ENCODE assay signal across 1 cellular context in the genomic region with DNA sequence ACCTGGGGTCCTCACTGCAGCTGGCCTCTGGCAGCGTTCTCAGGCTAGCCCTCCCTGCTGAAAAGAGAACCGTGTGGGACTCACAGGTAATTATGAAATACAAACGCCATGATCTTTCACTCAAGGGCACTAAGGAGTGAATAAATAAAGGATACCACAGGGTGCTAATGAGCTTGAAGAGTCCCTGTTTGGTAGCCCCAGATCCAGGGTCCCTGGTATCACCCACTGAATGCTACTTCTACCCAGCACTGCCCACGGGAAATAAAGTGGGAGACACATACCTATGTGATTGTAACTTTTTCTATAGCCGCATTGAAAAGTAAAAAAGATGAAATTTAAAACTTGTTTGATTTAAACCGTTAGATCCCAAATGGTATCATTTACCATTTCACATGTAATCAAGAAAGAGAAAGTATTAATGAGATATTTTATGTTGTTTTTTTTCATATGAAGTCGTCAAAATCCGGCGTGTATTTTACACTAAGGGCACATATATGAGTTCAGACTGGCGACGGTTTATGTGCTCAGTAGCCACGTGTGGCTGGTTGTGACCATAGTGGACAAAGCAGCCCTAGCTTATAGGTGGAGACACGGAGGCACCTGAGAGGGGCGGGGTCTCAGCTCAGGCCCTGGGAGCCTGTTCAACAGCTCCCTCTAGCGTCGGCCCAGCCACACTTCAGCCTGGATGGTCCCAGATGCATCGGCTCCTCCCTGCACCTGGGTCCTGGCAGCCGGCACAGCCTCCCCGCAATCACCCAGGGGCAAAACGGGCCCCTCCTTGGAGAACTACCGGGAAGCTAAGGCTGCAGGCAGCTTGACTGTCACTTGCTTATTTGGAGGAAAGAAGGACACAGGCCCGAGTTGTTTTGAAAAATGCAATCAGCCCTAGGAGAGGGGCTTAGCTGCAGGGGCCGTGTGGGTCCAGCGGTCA.
TF ChIP-seq lines count a peak whose summit lies in the region.

No MANE protein-coding gene starts in this region.

TF ChIP-seq in K562, 482 proteins besides CTCF, POLR2A, EP300 and RAD21 (continued from another document and continues in another):
- 0 out of 2 replicates have a peak, but pooled peaks have one; percentile 28 for TF ChIP-seq TSHZ1 (CRISPR knock-in tag; IDR thresholded peaks at IDR 0.05)
- peak; percentile 65; the same call in 1 of the 2 replicates for TF ChIP-seq ZBTB7A (IDR thresholded peaks at IDR 0.05; ENCODE audit: borderline replicate concordance, control insufficient read depth, low read depth, low read length)
- TF ChIP-seq GMEB1 (CRISPR knock-in tag; IDR thresholded peaks at IDR 0.05), result no peak
- peak; percentile 22; the same call in 1 of the 2 replicates for TF ChIP-seq MYNN (IDR thresholded peaks at IDR 0.05)
- TF ChIP-seq MYNN (CRISPR knock-in tag; IDR thresholded peaks at IDR 0.05), result no peak
- TF ChIP-seq HDGF (IDR thresholded peaks at IDR 0.05), result no peak
- TF ChIP-seq SMC3 (conservative IDR thresholded peaks at IDR 0.05; ENCODE audit: insufficient read depth, low read depth, low read length), result peak; percentile 92
- TF ChIP-seq MAZ (CRISPR knock-in tag; conservative IDR thresholded peaks at IDR 0.05 in 1 of 2, IDR thresholded peaks at IDR 0.05 in 1 of 2), result peak; percentile 23 to 71; a peak in 2 of 4 replicates
- TF ChIP-seq CREM (IDR thresholded peaks at IDR 0.05; ENCODE audit: low read depth), result peak; percentile 61
- peak; percentile 2; the same call in 1 of the 2 replicates for TF ChIP-seq ETV5 (CRISPR knock-in tag; IDR thresholded peaks at IDR 0.05; ENCODE audit: low read depth)
- TF ChIP-seq CSDE1 (IDR thresholded peaks at IDR 0.05), result peak in 1 of 2 experiments; percentile 62; a peak in 1 of 4 replicates
- peak; percentile 16; the same call in 1 of the 2 replicates for TF ChIP-seq ATF7 (IDR thresholded peaks at IDR 0.05)
- TF ChIP-seq ZNF253 (CRISPR knock-in tag; conservative IDR thresholded peaks at IDR 0.05), result no peak
- TF ChIP-seq POU5F1 (IDR thresholded peaks at IDR 0.05; ENCODE audit: borderline replicate concordance, low read depth, low read length, partially characterized antibody), result no peak
- TF ChIP-seq SOX6 (IDR thresholded peaks at IDR 0.05), result no peak
- TF ChIP-seq TEAD1 (CRISPR knock-in tag; IDR thresholded peaks at IDR 0.05), result no peak
- no peak for TF ChIP-seq POLR2H (tag; IDR thresholded peaks at IDR 0.05; ENCODE audit: low read depth)
- TF ChIP-seq NFRKB (IDR thresholded peaks at IDR 0.05; ENCODE audit: low read depth), result peak; percentile 34; the same call in 1 of the 2 replicates
- no peak for TF ChIP-seq SMARCB1 (IDR thresholded peaks at IDR 0.05; ENCODE audit: insufficient read length, low read depth)
- TF ChIP-seq CHD1 (IDR thresholded peaks at IDR 0.05; ENCODE audit: low read length), result no peak
- TF ChIP-seq HDAC3 (IDR thresholded peaks at IDR 0.05; ENCODE audit: borderline replicate concordance, partially characterized antibody), result no peak
- TF ChIP-seq BHLHE40 (IDR thresholded peaks at IDR 0.05; ENCODE audit: low read length), result peak; percentile 73
- TF ChIP-seq, protein P1, sequence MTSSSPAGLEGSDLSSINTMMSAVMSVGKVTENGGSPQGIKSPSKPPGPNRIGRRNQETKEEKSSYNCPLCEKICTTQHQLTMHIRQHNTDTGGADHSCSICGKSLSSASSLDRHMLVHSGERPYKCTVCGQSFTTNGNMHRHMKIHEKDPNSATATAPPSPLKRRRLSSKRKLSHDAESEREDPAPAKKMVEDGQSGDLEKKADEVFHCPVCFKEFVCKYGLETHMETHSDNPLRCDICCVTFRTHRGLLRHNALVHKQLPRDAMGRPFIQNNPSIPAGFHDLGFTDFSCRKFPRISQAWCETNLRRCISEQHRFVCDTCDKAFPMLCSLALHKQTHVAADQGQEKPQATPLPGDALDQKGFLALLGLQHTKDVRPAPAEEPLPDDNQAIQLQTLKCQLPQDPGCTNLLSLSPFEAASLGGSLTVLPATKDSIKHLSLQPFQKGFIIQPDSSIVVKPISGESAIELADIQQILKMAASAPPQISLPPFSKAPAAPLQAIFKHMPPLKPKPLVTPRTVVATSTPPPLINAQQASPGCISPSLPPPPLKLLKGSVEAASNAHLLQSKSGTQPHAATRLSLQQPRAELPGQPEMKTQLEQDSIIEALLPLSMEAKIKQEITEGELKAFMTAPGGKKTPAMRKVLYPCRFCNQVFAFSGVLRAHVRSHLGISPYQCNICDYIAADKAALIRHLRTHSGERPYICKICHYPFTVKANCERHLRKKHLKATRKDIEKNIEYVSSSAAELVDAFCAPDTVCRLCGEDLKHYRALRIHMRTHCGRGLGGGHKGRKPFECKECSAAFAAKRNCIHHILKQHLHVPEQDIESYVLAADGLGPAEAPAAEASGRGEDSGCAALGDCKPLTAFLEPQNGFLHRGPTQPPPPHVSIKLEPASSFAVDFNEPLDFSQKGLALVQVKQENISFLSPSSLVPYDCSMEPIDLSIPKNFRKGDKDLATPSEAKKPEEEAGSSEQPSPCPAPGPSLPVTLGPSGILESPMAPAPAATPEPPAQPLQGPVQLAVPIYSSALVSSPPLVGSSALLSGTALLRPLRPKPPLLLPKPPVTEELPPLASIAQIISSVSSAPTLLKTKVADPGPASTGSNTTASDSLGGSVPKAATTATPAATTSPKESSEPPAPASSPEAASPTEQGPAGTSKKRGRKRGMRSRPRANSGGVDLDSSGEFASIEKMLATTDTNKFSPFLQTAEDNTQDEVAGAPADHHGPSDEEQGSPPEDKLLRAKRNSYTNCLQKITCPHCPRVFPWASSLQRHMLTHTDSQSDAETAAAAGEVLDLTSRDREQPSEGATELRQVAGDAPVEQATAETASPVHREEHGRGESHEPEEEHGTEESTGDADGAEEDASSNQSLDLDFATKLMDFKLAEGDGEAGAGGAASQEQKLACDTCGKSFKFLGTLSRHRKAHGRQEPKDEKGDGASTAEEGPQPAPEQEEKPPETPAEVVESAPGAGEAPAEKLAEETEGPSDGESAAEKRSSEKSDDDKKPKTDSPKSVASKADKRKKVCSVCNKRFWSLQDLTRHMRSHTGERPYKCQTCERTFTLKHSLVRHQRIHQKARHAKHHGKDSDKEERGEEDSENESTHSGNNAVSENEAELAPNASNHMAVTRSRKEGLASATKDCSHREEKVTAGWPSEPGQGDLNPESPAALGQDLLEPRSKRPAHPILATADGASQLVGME (CRISPR knock-in tag; IDR thresholded peaks at IDR 0.05), result 0 out of 2 replicates have a peak, but pooled peaks have one; percentile 70
- TF ChIP-seq L3MBTL2 (IDR thresholded peaks at IDR 0.05), result peak; percentile 84
- no peak for TF ChIP-seq HEY1 (CRISPR knock-in tag; IDR thresholded peaks at IDR 0.05; ENCODE audit: borderline replicate concordance)
- no peak for TF ChIP-seq SMAD4 (CRISPR knock-in tag; conservative IDR thresholded peaks at IDR 0.05)
- peak; percentile 82; the same call in 1 of the 2 replicates for TF ChIP-seq RB1 (IDR thresholded peaks at IDR 0.05; ENCODE audit: low read depth)
- no peak for TF ChIP-seq SNIP1 (IDR thresholded peaks at IDR 0.05; ENCODE audit: low read depth)
- TF ChIP-seq, protein P2, sequence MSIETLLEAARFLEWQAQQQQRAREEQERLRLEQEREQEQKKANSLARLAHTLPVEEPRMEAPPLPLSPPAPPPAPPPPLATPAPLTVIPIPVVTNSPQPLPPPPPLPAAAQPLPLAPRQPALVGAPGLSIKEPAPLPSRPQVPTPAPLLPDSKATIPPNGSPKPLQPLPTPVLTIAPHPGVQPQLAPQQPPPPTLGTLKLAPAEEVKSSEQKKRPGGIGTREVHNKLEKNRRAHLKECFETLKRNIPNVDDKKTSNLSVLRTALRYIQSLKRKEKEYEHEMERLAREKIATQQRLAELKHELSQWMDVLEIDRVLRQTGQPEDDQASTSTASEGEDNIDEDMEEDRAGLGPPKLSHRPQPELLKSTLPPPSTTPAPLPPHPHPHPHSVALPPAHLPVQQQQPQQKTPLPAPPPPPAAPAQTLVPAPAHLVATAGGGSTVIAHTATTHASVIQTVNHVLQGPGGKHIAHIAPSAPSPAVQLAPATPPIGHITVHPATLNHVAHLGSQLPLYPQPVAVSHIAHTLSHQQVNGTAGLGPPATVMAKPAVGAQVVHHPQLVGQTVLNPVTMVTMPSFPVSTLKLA (conservative IDR thresholded peaks at IDR 0.05), result peak; percentile 76 to 80
- TF ChIP-seq, protein P3, sequence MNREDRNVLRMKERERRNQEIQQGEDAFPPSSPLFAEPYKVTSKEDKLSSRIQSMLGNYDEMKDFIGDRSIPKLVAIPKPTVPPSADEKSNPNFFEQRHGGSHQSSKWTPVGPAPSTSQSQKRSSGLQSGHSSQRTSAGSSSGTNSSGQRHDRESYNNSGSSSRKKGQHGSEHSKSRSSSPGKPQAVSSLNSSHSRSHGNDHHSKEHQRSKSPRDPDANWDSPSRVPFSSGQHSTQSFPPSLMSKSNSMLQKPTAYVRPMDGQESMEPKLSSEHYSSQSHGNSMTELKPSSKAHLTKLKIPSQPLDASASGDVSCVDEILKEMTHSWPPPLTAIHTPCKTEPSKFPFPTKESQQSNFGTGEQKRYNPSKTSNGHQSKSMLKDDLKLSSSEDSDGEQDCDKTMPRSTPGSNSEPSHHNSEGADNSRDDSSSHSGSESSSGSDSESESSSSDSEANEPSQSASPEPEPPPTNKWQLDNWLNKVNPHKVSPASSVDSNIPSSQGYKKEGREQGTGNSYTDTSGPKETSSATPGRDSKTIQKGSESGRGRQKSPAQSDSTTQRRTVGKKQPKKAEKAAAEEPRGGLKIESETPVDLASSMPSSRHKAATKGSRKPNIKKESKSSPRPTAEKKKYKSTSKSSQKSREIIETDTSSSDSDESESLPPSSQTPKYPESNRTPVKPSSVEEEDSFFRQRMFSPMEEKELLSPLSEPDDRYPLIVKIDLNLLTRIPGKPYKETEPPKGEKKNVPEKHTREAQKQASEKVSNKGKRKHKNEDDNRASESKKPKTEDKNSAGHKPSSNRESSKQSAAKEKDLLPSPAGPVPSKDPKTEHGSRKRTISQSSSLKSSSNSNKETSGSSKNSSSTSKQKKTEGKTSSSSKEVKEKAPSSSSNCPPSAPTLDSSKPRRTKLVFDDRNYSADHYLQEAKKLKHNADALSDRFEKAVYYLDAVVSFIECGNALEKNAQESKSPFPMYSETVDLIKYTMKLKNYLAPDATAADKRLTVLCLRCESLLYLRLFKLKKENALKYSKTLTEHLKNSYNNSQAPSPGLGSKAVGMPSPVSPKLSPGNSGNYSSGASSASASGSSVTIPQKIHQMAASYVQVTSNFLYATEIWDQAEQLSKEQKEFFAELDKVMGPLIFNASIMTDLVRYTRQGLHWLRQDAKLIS (CRISPR knock-in tag; IDR thresholded peaks at IDR 0.05), result peak; percentile 33; the same call in 1 of the 2 replicates
- peak; percentile 78; the same call in 1 of the 2 replicates for TF ChIP-seq STAG1 (CRISPR knock-in tag; IDR thresholded peaks at IDR 0.05; ENCODE audit: borderline replicate concordance)
- no peak for TF ChIP-seq GTF3C2 (IDR thresholded peaks at IDR 0.05; ENCODE audit: borderline replicate concordance, extremely low read depth, insufficient read length)
- TF ChIP-seq CC2D1A (IDR thresholded peaks at IDR 0.05), result peak; percentile 22; the same call in 1 of the 2 replicates
